Comparison of ENCODE assay signal across 1 cellular context in genomic region chr19:13091400-13092161, GRCh38.
TF ChIP-seq lines count a peak whose summit lies in the region.

No MANE protein-coding gene starts in this region.

TF ChIP-seq in GM23338, 12 proteins besides CTCF, POLR2A, EP300 and RAD21 (continued from another document):
- TF ChIP-seq REST (IDR thresholded peaks at IDR 0.05; ENCODE audit: unreplicated experiment), result no peak
